ENCODE assay signal across 12 cellular contexts in genomic region chr11:76293189-76293631, GRCh38.
DNase-seq lines count a peak whose midpoint lies in the region; ATAC-seq and TF ChIP-seq lines count a peak whose summit lies in the region.
"Had no signal": no experiment of that assay in that cellular context is flagged by ENCODE, and none has a peak within 500 bp of the region (broad histone marks: within the 10 kb centered on the region; RNA-seq: fewer than 3 reads in every experiment).

No MANE protein-coding gene starts in this region.

- POLR2A ChIA-PET in activated CD4-positive, alpha-beta T cell treated with anti-CD3 and anti-CD28 coated beads for 36 hours (lab: Charles Lee): no interaction called here

- H3K9me3 ChIP-seq in hepatocyte (ENCODE audit: low read depth): no peaks in the 10 kb centered on the region
- no peaks in the 10 kb centered on the region for H3K9me3 ChIP-seq in gastroesophageal sphincter

- H3K4me3 Mint-ChIP-seq in activated CD4-positive, alpha-beta T cell treated with anti-CD3 and anti-CD28 coated beads for 36 hours: no peak overlapping the region
- H3K4me3 Mint-ChIP-seq: dendritic cell treated with granulocyte-macrophage colony-stimulating factor and Interleukin-4, amounts not matched to agents 40 ng/mL and 50 ng/mL, for 4 days had no signal

- peak; percentile 88 for ATAC-seq in activated CD4-positive, alpha-beta T cell treated with anti-CD3 and anti-CD28 coated beads for 36 hours
- peak; percentile 75 for ATAC-seq in GM21529 (IDR thresholded peaks at IDR 0.05; ENCODE audit: unreplicated experiment)
- peak; percentile 64 for ATAC-seq in HG03571 (IDR thresholded peaks at IDR 0.05; ENCODE audit: unreplicated experiment)
- ATAC-seq in gastroesophageal sphincter: no peak
- ATAC-seq: sciatic nerve had no signal

- no peak for TF ChIP-seq POLR2A in gastroesophageal sphincter (IDR thresholded peaks at IDR 0.05)

- H3K4me1 Mint-ChIP-seq in activated CD4-positive, alpha-beta T cell treated with anti-CD3 and anti-CD28 coated beads for 36 hours: peaks cover 18% of the 10 kb centered on the region

- peak overlapping the region; percentile 68 for H3K27ac Mint-ChIP-seq in activated CD4-positive, alpha-beta T cell treated with anti-CD3 and anti-CD28 coated beads for 36 hours
- H3K27ac Mint-ChIP-seq: dendritic cell treated with granulocyte-macrophage colony-stimulating factor and Interleukin-4, amounts not matched to agents 40 ng/mL and 50 ng/mL, for 4 days had no signal

- intact Hi-C loops in activated CD4-positive, alpha-beta T cell treated with anti-CD3 and anti-CD28 coated beads for 36 hours (cut with DNase I, micrococcal nuclease): no loop called here

- H3K36me3 ChIP-seq in hepatocyte (replicated peaks; ENCODE audit: insufficient read depth, low read depth) (no peaks in the 10 kb centered on the region), gastroesophageal sphincter (no peaks in the 10 kb centered on the region)

- H3K9me2 ChIP-seq in hepatocyte (replicated peaks; ENCODE audit: insufficient read depth): no peaks in the 10 kb centered on the region

- no peaks in the 10 kb centered on the region for H3K79me2 ChIP-seq in hepatocyte

- no peaks in the 10 kb centered on the region for H4K20me1 ChIP-seq in hepatocyte (ENCODE audit: insufficient read depth, poor library complexity, severe bottlenecking)

- H3K27ac ChIP-seq in hepatocyte (no peak overlapping the region), gastroesophageal sphincter (no peak overlapping the region)

- no peaks in the 10 kb centered on the region for H3K27me3 ChIP-seq in hepatocyte
- H3K27me3 ChIP-seq in gastroesophageal sphincter: no peaks in the 10 kb centered on the region

- H3K4me3 ChIP-seq in hepatocyte (no peak overlapping the region), gastroesophageal sphincter (no peak overlapping the region)
- H3K4me3 ChIP-seq: K562 had no signal

- H3K27me3 Mint-ChIP-seq in activated CD4-positive, alpha-beta T cell treated with anti-CD3 and anti-CD28 coated beads for 36 hours: no peaks in the 10 kb centered on the region
- H3K27me3 Mint-ChIP-seq: dendritic cell treated with granulocyte-macrophage colony-stimulating factor and Interleukin-4, amounts not matched to agents 40 ng/mL and 50 ng/mL, for 4 days had no signal

- no peak for TF ChIP-seq CTCF in hepatocyte (IDR thresholded peaks at IDR 0.05; ENCODE audit: poor library complexity)
- no peak for TF ChIP-seq CTCF in gastroesophageal sphincter (IDR thresholded peaks at IDR 0.05)

- H3K4me2 ChIP-seq in hepatocyte: no peak overlapping the region

- no peaks in the 10 kb centered on the region for H3K9me3 Mint-ChIP-seq in activated CD4-positive, alpha-beta T cell treated with anti-CD3 and anti-CD28 coated beads for 36 hours (ENCODE audit: low read depth)
- H3K9me3 Mint-ChIP-seq: dendritic cell treated with granulocyte-macrophage colony-stimulating factor and Interleukin-4, amounts not matched to agents 40 ng/mL and 50 ng/mL, for 4 days had no signal

- CTCF ChIA-PET in activated CD4-positive, alpha-beta T cell treated with anti-CD3 and anti-CD28 coated beads for 36 hours (lab: Charles Lee): interaction anchor here (0.6 to 1.4 kb wide), 4 partner anchors 11 to 85 kb away, joined by 3 to 5 read pairs (median 3); no protein-coding TSS in a partner anchor

- H3K4me1 ChIP-seq in hepatocyte (ENCODE audit: insufficient read depth) (no peaks in the 10 kb centered on the region), gastroesophageal sphincter (no peaks in the 10 kb centered on the region)

- no peaks in the 10 kb centered on the region for H3K36me3 Mint-ChIP-seq in activated CD4-positive, alpha-beta T cell treated with anti-CD3 and anti-CD28 coated beads for 36 hours (ENCODE audit: low read depth)

- DNase-seq in activated CD4-positive, alpha-beta T cell treated with anti-CD3 and anti-CD28 coated beads for 36 hours: peak; percentile 66
- DNase-seq in activated CD4-positive, alpha-beta T cell treated with anti-CD3 and anti-CD28 coated beads for 1 hour: no peak
- DNase-seq in stimulated activated CD4-positive, alpha-beta T cell treated with anti-CD3 and anti-CD28 coated beads, Interleukin-2, amount 100 ng/mL, for 24 hours: peak; percentile 25
- no peak for DNase-seq in hepatocyte (ENCODE audit: low spot score)
- DNase-seq in NCI-H2029 treated with DMSO at 0.1 percent for 48 hours (lab: John Stamatoyannopoulos, UW): no peak
- DNase-seq: 8988T had no signal

- no peak overlapping the region for H2AFZ ChIP-seq in hepatocyte

- no peak for TF ChIP-seq EP300 in gastroesophageal sphincter (IDR thresholded peaks at IDR 0.05)

- 60% methylated on average over 11 of the region's 11 CpGs for WGBS in hepatocyte (ENCODE audit: low lambda C conversion rate, missing lambda C conversion rate)
- 60 to 71% methylated on average over 1 to 11 of the region's 11 CpGs for WGBS in gastroesophageal sphincter (ENCODE audit: low coverage in 1 of 2), 2 donors

Comparison
In these comparisons a context has a peak if more than half of its experiments do, and no peak if none do; other contexts are left out.
1. DNase-seq: peak in activated CD4-positive, alpha-beta T cell treated with anti-CD3 and anti-CD28 coated beads for 36 hours (single experiment) and stimulated activated CD4-positive, alpha-beta T cell treated with anti-CD3 and anti-CD28 coated beads, Interleukin-2, amount 100 ng/mL, for 24 hours (2 of 2); none in activated CD4-positive, alpha-beta T cell treated with anti-CD3 and anti-CD28 coated beads for 1 hour (single experiment), hepatocyte (single experiment) and NCI-H2029 treated with DMSO at 0.1 percent for 48 hours (single experiment).